ENCODE assay signal across 20 cellular contexts in the genomic region with DNA sequence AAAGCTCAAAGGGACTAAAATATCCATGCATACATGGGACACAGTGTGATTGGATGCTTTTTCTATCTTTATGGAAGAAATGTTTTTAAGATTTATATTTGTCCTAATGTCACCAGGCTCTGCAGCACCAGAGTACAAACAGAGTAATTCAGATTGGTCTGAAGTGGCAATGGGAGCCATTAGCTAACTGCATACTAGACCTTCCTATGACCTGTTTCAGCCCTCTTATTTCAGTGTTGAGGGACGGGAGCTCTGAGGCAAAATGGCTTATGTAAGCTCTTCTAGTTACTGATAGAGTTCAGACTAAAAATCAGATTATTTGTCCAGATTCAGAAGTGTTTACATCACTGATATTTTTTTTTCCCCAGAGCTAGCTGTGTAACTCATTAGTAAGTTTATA. TPM values are rescaled to one million over a fixed set of nuclear protein-coding genes. Genes with fewer than 3 reads are reported as not detected.
"Had no signal": no experiment of that assay in that cellular context is flagged by ENCODE, and none has a peak within 500 bp of the region (broad histone marks: within the 10 kb centered on the region; RNA-seq: fewer than 3 reads in every experiment).

No MANE protein-coding gene starts in this region.

- H3K27me3 ChIP-seq: right atrium auricular region, sigmoid colon, tibial artery, upper lobe of left lung, vagina had no signal

- ATAC-seq: foreskin keratinocyte; left colon; mucosa of descending colon; naive thymus-derived CD8-positive, alpha-beta T cell had no signal

- H3K27me3 Mint-ChIP-seq: naive thymus-derived CD8-positive, alpha-beta T cell had no signal

- H3K4me1 ChIP-seq: vagina had no signal

- FAIRE-seq: endothelial cell of umbilical vein had no signal

- H3K4me3 Mint-ChIP-seq: endodermal cell had no signal

- H3K27ac ChIP-seq: coronary artery, foreskin keratinocyte, hepatocyte, right atrium auricular region, sigmoid colon, skin epidermis, tibial artery, vagina had no signal

- H3K36me3 ChIP-seq: right atrium auricular region, sigmoid colon, upper lobe of left lung, vagina had no signal

- H3K4me3 ChIP-seq: coronary artery, hepatocyte, mucosa of descending colon, right atrium auricular region, sigmoid colon, skin epidermis, tibial artery, upper lobe of left lung, vagina had no signal

- H3K9me3 ChIP-seq: mucosa of descending colon, right atrium auricular region, sigmoid colon, tibial artery, upper lobe of left lung, vagina had no signal

- DNase-seq: effector CD4-positive, alpha-beta T cell; endodermal cell; erythroblast; foreskin keratinocyte; head of caudate nucleus; left colon; mammary epithelial cell; mucosa of descending colon; naive thymus-derived CD8-positive, alpha-beta T cell; sigmoid colon; stimulated activated naive CD4-positive, alpha-beta T cell treated with Interleukin-2 at 50 U/mL for 16 hours; tibial artery had no signal

RNA-seq across cellular contexts. Expression of gene SLAIN1, which starts 4.9 kb away (rescaled TPM):
- total RNA-seq: foreskin keratinocyte, mammary epithelial cell, osteocyte had no signal
